8 cellular contexts compared by ENCODE assay signal in the genomic region with DNA sequence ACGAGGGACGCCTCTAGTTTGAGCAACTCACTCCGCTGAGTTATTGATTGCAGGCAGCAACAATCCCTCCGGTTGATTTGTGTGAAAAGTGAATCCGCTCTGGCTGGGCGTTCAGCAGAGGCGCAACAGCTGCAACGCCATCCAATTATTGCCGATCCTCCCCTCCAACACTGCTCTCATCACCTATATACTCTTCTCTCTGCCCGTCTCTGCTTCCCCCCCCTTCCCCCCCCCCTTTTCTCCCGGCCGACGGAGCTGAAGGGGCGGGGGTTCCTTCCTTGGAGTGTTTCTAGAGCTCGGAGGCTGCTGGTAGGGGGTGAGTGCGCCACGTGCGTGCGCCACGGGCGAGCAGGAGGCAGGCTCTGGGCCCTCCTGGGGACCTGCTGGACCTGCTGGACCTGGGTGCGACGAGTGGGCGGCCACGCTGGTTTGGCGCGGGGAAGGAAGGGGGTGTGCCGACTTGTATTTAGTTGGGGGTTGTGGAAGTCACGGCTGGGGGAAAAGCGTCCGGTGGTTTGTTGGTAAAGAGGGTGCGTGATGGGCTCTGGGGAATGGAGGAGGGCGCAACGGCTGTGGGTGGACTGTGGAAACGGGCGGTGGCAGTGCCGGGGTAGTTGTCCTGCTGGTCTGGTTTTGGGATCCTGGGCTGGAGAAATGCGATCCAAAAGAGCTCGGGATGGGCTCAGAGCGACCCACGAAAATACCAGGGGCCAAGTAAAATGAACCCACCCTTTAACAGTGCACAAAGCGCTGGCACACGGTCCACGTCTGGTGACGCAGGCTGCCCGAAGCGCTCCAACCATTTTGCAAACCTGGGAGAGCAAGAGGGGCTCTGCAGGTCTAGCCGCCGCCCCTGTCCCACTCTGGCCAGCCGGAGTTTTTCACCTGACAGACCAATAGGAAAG. TPM values are rescaled to one million over a fixed set of nuclear protein-coding genes. Genes with fewer than 3 reads are reported as not detected.
DNase-seq lines count a peak whose midpoint lies in the region; ATAC-seq lines count a peak whose summit lies in the region.

No MANE protein-coding gene starts in this region.

- H3K36me3 Mint-ChIP-seq in activated naive CD4-positive, alpha-beta T cell treated with anti-CD3 and anti-CD28 coated beads, Interleukin-2, amount 50 U/mL, for 24 hours = no peaks in the 10 kb centered on the region
- no peaks in the 10 kb centered on the region for H3K36me3 Mint-ChIP-seq in IgD-negative memory B cell
- H3K36me3 Mint-ChIP-seq in activated naive CD8-positive, alpha-beta T cell treated with anti-CD3 and anti-CD28 coated beads for 36 hours = no peaks in the 10 kb centered on the region

- no peak for DNase-seq in activated naive CD4-positive, alpha-beta T cell treated with anti-CD3 and anti-CD28 coated beads, Interleukin-2, amount 50 U/mL, for 16 hours
- no peak for DNase-seq in activated naive CD8-positive, alpha-beta T cell treated with anti-CD3 and anti-CD28 coated beads for 36 hours
- DNase-seq in left ventricle myocardium superior (peak; percentile 74), posterior cingulate gyrus (peak; percentile 37 to 95 (median 70)), NCI-H128 (lab: John Stamatoyannopoulos, UW; ENCODE audit: unreplicated experiment) (no peak)

- peaks cover 41% of the 10 kb centered on the region for H3K27me3 Mint-ChIP-seq in activated naive CD4-positive, alpha-beta T cell treated with anti-CD3 and anti-CD28 coated beads, Interleukin-2, amount 50 U/mL, for 24 hours
- H3K27me3 Mint-ChIP-seq in IgD-negative memory B cell = no peaks in the 10 kb centered on the region
- peaks cover 87% of the 10 kb centered on the region for H3K27me3 Mint-ChIP-seq in activated naive CD8-positive, alpha-beta T cell treated with anti-CD3 and anti-CD28 coated beads for 36 hours

- intact Hi-C loops in left ventricle myocardium superior (cut with micrococcal nuclease) = no loop called here
- intact Hi-C loops in posterior cingulate gyrus (cut with DNase I) = loop anchor here (10.0 kb wide), 1 partner anchor 155 kb away; no protein-coding TSS in a partner anchor

- no peaks in the 10 kb centered on the region for H3K9me3 Mint-ChIP-seq in activated naive CD4-positive, alpha-beta T cell treated with anti-CD3 and anti-CD28 coated beads, Interleukin-2, amount 50 U/mL, for 24 hours
- no peaks in the 10 kb centered on the region for H3K9me3 Mint-ChIP-seq in IgD-negative memory B cell
- H3K9me3 Mint-ChIP-seq in activated naive CD8-positive, alpha-beta T cell treated with anti-CD3 and anti-CD28 coated beads for 36 hours = no peaks in the 10 kb centered on the region

- H3K4me3 Mint-ChIP-seq in activated naive CD4-positive, alpha-beta T cell treated with anti-CD3 and anti-CD28 coated beads, Interleukin-2, amount 50 U/mL, for 24 hours = peak overlapping the region; percentile 39
- H3K4me3 Mint-ChIP-seq in IgD-negative memory B cell = peak overlapping the region; percentile 92 to 98 (median 96)
- H3K4me3 Mint-ChIP-seq in activated naive CD8-positive, alpha-beta T cell treated with anti-CD3 and anti-CD28 coated beads for 36 hours = peak overlapping the region; percentile 61

- no peak overlapping the region for H3K27ac Mint-ChIP-seq in activated naive CD4-positive, alpha-beta T cell treated with anti-CD3 and anti-CD28 coated beads, Interleukin-2, amount 50 U/mL, for 24 hours
- H3K27ac Mint-ChIP-seq in IgD-negative memory B cell = peak overlapping the region; percentile 88 to 95 (median 89)
- H3K27ac Mint-ChIP-seq in activated naive CD8-positive, alpha-beta T cell treated with anti-CD3 and anti-CD28 coated beads for 36 hours = peak overlapping the region; percentile 42

- peaks cover 2% of the 10 kb centered on the region for H3K4me1 Mint-ChIP-seq in activated naive CD4-positive, alpha-beta T cell treated with anti-CD3 and anti-CD28 coated beads, Interleukin-2, amount 50 U/mL, for 24 hours
- H3K4me1 Mint-ChIP-seq in IgD-negative memory B cell = peaks cover 38 to 43% (median 39%) of the 10 kb centered on the region in 3 donors
- peaks cover 16% of the 10 kb centered on the region for H3K4me1 Mint-ChIP-seq in activated naive CD8-positive, alpha-beta T cell treated with anti-CD3 and anti-CD28 coated beads for 36 hours

- peak; percentile 87 for ATAC-seq in left ventricle myocardium superior
- no peak for ATAC-seq in HG03469 (IDR thresholded peaks at IDR 0.05; ENCODE audit: unreplicated experiment)

RNA-seq across cellular contexts. Expression of gene MEF2C, which starts 6.4 kb away (rescaled TPM):
- polyA plus RNA-seq in IgD-negative memory B cell = 238 TPM
- 1 to 10 TPM; 1.5 to 2.1 TPM for total RNA-seq in activated naive CD8-positive, alpha-beta T cell treated with anti-CD3 and anti-CD28 coated beads for 36 hours
- total RNA-seq in left ventricle myocardium superior = 51.4 TPM

Comparison
In these comparisons a context has a peak if more than half of its experiments do, and no peak if none do; other contexts are left out.
1. H3K4me3 Mint-ChIP-seq: peak in every context shown above with its lines; median percentile 96 in IgD-negative memory B cell; 61 in activated naive CD8-positive, alpha-beta T cell treated with anti-CD3 and anti-CD28 coated beads for 36 hours; 39 in activated naive CD4-positive, alpha-beta T cell treated with anti-CD3 and anti-CD28 coated beads, Interleukin-2, amount 50 U/mL, for 24 hours.
2. DNase-seq: peak in left ventricle myocardium superior (single experiment) and posterior cingulate gyrus (10 of 10); none in activated naive CD4-positive, alpha-beta T cell treated with anti-CD3 and anti-CD28 coated beads, Interleukin-2, amount 50 U/mL, for 16 hours (single experiment), activated naive CD8-positive, alpha-beta T cell treated with anti-CD3 and anti-CD28 coated beads for 36 hours (single experiment) and NCI-H128 (single experiment).
3. RNA of gene MEF2C, which starts 6.4 kb away (total RNA-seq): 51.4 TPM in left ventricle myocardium superior (single experiment); 1.5 to 2.1 TPM in activated naive CD8-positive, alpha-beta T cell treated with anti-CD3 and anti-CD28 coated beads for 36 hours; every median in the first group is over 10 times any median in the second.